ENCODE assay signal across 18 cellular contexts in genomic region chr6:30625511-30625910, GRCh38. TPM values are rescaled to one million over a fixed set of nuclear protein-coding genes. Genes with fewer than 3 reads are reported as not detected.
DNase-seq lines count a peak whose midpoint lies in the region; ATAC-seq and TF ChIP-seq lines count a peak whose summit lies in the region.
"Had no signal": no experiment of that assay in that cellular context is flagged by ENCODE, and none has a peak within 500 bp of the region (broad histone marks: within the 10 kb centered on the region; RNA-seq: fewer than 3 reads in every experiment).

No MANE protein-coding gene starts in this region.

- peaks cover 6% of the 10 kb centered on the region; the same call in 1 of the 2 replicates for H3K79me2 ChIP-seq in MM.1S (ENCODE audit: low read length)

- H3K36me3 ChIP-seq in neutrophil (no peaks in the 10 kb centered on the region), MM.1S (replicated peaks; ENCODE audit: insufficient read depth, low read length) (no peaks in the 10 kb centered on the region; the same call in 1 of the 2 replicates)

- H3K36me3 Mint-ChIP-seq in CD4-positive, alpha-beta T cell (ENCODE audit: low read depth) = peaks cover 69% of the 10 kb centered on the region
- H3K36me3 Mint-ChIP-seq in Calu3 (ENCODE audit: insufficient read depth, unreplicated experiment) (peaks cover 93% of the 10 kb centered on the region), endothelial cell (ENCODE audit: low read depth, unreplicated experiment) (peaks cover 16% of the 10 kb centered on the region)

- ATAC-seq in CD4-positive, alpha-beta T cell (ENCODE audit: poor library complexity) = no peak
- ATAC-seq: esophagus mucosa had no signal

- intact Hi-C loops in CD4-positive, alpha-beta T cell (cut with DNase I, micrococcal nuclease) = loop anchor here in 1 of 2 experiments (5.0 kb wide), 2 partner anchors 47 to 282 kb away; partner anchors contain the start of genes DHX16 and GTF2H4
- intact Hi-C loops in Calu3 (cut with micrococcal nuclease; ENCODE audit: unreplicated experiment) = no loop called here

- H3K4me3 ChIP-seq in neutrophil (ENCODE audit: low read depth in 1 of 2, low read length in 1 of 2) = no peak overlapping the region
- H3K4me3 ChIP-seq in MM.1S (ENCODE audit: low read length) = no peak overlapping the region
- H3K4me3 ChIP-seq: suprapubic skin had no signal

- H3K9me2 ChIP-seq in MM.1S (replicated peaks; ENCODE audit: insufficient read depth, low read length) = no peaks in the 10 kb centered on the region

- no peaks in the 10 kb centered on the region for H3K27me3 ChIP-seq in CD4-positive, alpha-beta T cell (ENCODE audit: control insufficient read depth, insufficient read depth, low read length)
- no peaks in the 10 kb centered on the region for H3K27me3 ChIP-seq in neutrophil
- no peaks in the 10 kb centered on the region for H3K27me3 ChIP-seq in MM.1S (replicated peaks; ENCODE audit: insufficient read depth, low read length)
- H3K27me3 ChIP-seq: suprapubic skin had no signal

- no peaks in the 10 kb centered on the region for H4K20me1 ChIP-seq in MM.1S (ENCODE audit: insufficient read depth, low read length)

- peak overlapping the region; percentile 38 for H3K4me3 Mint-ChIP-seq in CD4-positive, alpha-beta T cell
- H3K4me3 Mint-ChIP-seq in Calu3 (ENCODE audit: low read depth, unreplicated experiment) (peak overlapping the region; percentile 87), endothelial cell (ENCODE audit: unreplicated experiment) (no peak overlapping the region)

- H3K9me3 ChIP-seq in CD4-positive, alpha-beta T cell (ENCODE audit: control insufficient read depth, low read length) = no peaks in the 10 kb centered on the region
- no peaks in the 10 kb centered on the region for H3K9me3 ChIP-seq in neutrophil
- H3K9me3 ChIP-seq in MM.1S (replicated peaks; ENCODE audit: insufficient read depth, low read length) = no peaks in the 10 kb centered on the region
- H3K9me3 ChIP-seq: suprapubic skin had no signal

- BruUV-seq in Calu3 (replicated peaks; lab: Mats Ljungman, UMichigan) = no TSS peak

- no peak overlapping the region for H3K9ac ChIP-seq in MM.1S (ENCODE audit: low read length)

- H3K4me2 ChIP-seq in MM.1S (ENCODE audit: low read depth, low read length) = no peak overlapping the region

- H3K4me1 Mint-ChIP-seq in CD4-positive, alpha-beta T cell (ENCODE audit: low read depth) = peaks cover 20% of the 10 kb centered on the region
- H3K4me1 Mint-ChIP-seq in Calu3 (ENCODE audit: low read depth, unreplicated experiment) = peaks cover 32% of the 10 kb centered on the region
- H3K4me1 Mint-ChIP-seq in endothelial cell (ENCODE audit: unreplicated experiment) = peaks cover 27% of the 10 kb centered on the region

- no peaks in the 10 kb centered on the region for H3K9me3 Mint-ChIP-seq in CD4-positive, alpha-beta T cell
- no peaks in the 10 kb centered on the region for H3K9me3 Mint-ChIP-seq in Calu3 (ENCODE audit: low read depth, unreplicated experiment)
- H3K9me3 Mint-ChIP-seq in endothelial cell (ENCODE audit: unreplicated experiment) = no peaks in the 10 kb centered on the region
- H3K9me3 Mint-ChIP-seq: IgD-negative memory B cell had no signal

- DNase-seq in CD4-positive, alpha-beta T cell = no peak
- DNase-seq in Calu3 = no peak
- DNase-seq in endothelial cell (ENCODE audit: low spot score) = no peak
- DNase-seq in NCI-H510A treated with DMSO at 0.1 percent for 48 hours (lab: John Stamatoyannopoulos, UW) = no peak
- no peak for DNase-seq in MM.1S
- no peak for DNase-seq in SIG-M5 treated with dmso at 0.1 percent for 504 hours (lab: John Stamatoyannopoulos, UW; ENCODE audit: unreplicated experiment)
- DNase-seq: activated CD4-positive, CD25-positive, alpha-beta regulatory T cell treated with anti-CD3 and anti-CD28 coated beads, Interleukin-2, amount 50 U/mL, for 72 hours; activated CD8-positive, alpha-beta memory T cell treated with anti-CD3 and anti-CD28 coated beads, Interleukin-2, amount 50 U/mL, for 48 hours; DMS 273 treated with DMSO at 0.1 percent for 48 hours; left ventricle myocardium superior; NCI-H2029 treated with DMSO at 0.1 percent for 48 hours; NCI-H510A; stimulated activated CD4-positive, alpha-beta T cell treated with anti-CD3 and anti-CD28 coated beads, Interleukin-4, amount 100 ng/mL, for 24 hours had no signal

- POLR2A ChIA-PET in CD4-positive, alpha-beta T cell (lab: Charles Lee) = interaction anchor here (1.7 to 2.0 kb wide), 2 partner anchors 8 to 11 kb away, joined by 13 to 15 read pairs; partner anchors contain the start of genes MRPS18B and PPP1R10

- no peaks in the 10 kb centered on the region for H3K27me3 Mint-ChIP-seq in CD4-positive, alpha-beta T cell
- no peaks in the 10 kb centered on the region for H3K27me3 Mint-ChIP-seq in Calu3 (ENCODE audit: unreplicated experiment)
- H3K27me3 Mint-ChIP-seq in endothelial cell (ENCODE audit: unreplicated experiment) = peaks cover 8% of the 10 kb centered on the region
- H3K27me3 Mint-ChIP-seq: B cell, IgD-negative memory B cell had no signal

- peaks cover 20 to 36% of the 10 kb centered on the region in 2 experiments for H3K4me1 ChIP-seq in neutrophil (ENCODE audit: control insufficient read depth in 1 of 2, insufficient read depth in 1 of 2, low read depth in 1 of 2, low read length in 1 of 2)
- peaks cover 12% of the 10 kb centered on the region; the same call in 1 of the 2 replicates for H3K4me1 ChIP-seq in MM.1S (ENCODE audit: low read length)

- H3K27ac ChIP-seq in CD4-positive, alpha-beta T cell (ENCODE audit: low read depth, low read length) = no peak overlapping the region
- peak overlapping the region; percentile 88 for H3K27ac ChIP-seq in neutrophil
- H3K27ac ChIP-seq in MM.1S (ENCODE audit: low read length) = no peak overlapping the region; the same call in 1 of the 2 replicates

- H3F3A ChIP-seq in MM.1S (ENCODE audit: insufficient read depth, low read length) = peaks cover 21% of the 10 kb centered on the region; the same call in 1 of the 2 replicates

- TF ChIP-seq CTCF in CD4-positive, alpha-beta T cell (IDR thresholded peaks at IDR 0.05) = no peak
- TF ChIP-seq CTCF in Calu3 (IDR thresholded peaks at IDR 0.05; ENCODE audit: unreplicated experiment) (no peak), endothelial cell (IDR thresholded peaks at IDR 0.05; ENCODE audit: unreplicated experiment) (no peak), neutrophil (IDR thresholded peaks at IDR 0.05) (no peak), MM.1S (IDR thresholded peaks at IDR 0.05; ENCODE audit: low read length) (no peak)

- CTCF ChIA-PET in CD4-positive, alpha-beta T cell (lab: Charles Lee) = interaction anchor here (0.9 to 4.8 kb wide), 9 partner anchors 7 to 105 kb away, joined by 3 to 28 read pairs (median 4); partner anchors contain the start of gene C6orf136
- CTCF ChIA-PET in Calu3 (lab: Charles Lee) = interaction anchor here (0.5 to 1.4 kb wide), 2 partner anchors 28 to 105 kb away, joined by 5 to 6 read pairs; no protein-coding TSS in a partner anchor

- no peak overlapping the region for H2AFZ ChIP-seq in MM.1S (ENCODE audit: low read length)

- peak overlapping the region; percentile 93 for H3K27ac Mint-ChIP-seq in CD4-positive, alpha-beta T cell
- H3K27ac Mint-ChIP-seq in Calu3 (ENCODE audit: unreplicated experiment) (peak overlapping the region; percentile 97), endothelial cell (ENCODE audit: unreplicated experiment) (peak overlapping the region; percentile 10)

RNA-seq across cellular contexts. Expression of gene ATAT1, which starts 1.2 kb away (rescaled TPM):
- 1 to 10 TPM; 4.1 to 5.2 TPM for total RNA-seq in CD4-positive, alpha-beta T cell
- total RNA-seq in Calu3 (2022) (23.0 and 30.0 TPM in 2 replicates), endothelial cell (ENCODE audit: unreplicated experiment) (30.3 TPM)

RNA-seq across cellular contexts. Expression of gene MRPS18B, which starts 7.9 kb away (rescaled TPM):
- 10 to 100 TPM; 15.3 to 15.5 TPM for total RNA-seq in CD4-positive, alpha-beta T cell
- total RNA-seq in Calu3 (2022) (103 and 107 TPM in 2 replicates), endothelial cell (ENCODE audit: unreplicated experiment) (39.8 TPM)

RNA-seq across cellular contexts. Expression of gene PPP1R10, which starts 8.5 kb away (rescaled TPM):
- total RNA-seq in CD4-positive, alpha-beta T cell = 10 to 100 TPM; 92.2 to 95.3 TPM
- total RNA-seq in Calu3 (2022) = 119 and 134 TPM in 2 replicates
- total RNA-seq in endothelial cell (ENCODE audit: unreplicated experiment) = 75.8 TPM

RNA-seq across cellular contexts. Expression of gene C6orf136, which starts 21.4 kb away (rescaled TPM):
- 10 to 100 TPM; 20.3 to 21.7 TPM for total RNA-seq in CD4-positive, alpha-beta T cell
- total RNA-seq in Calu3 (2022) = 25.3 and 32.4 TPM in 2 replicates
- 15.1 TPM for total RNA-seq in endothelial cell (ENCODE audit: unreplicated experiment)

RNA-seq across cellular contexts. Expression of gene DHX16, which starts 47.3 kb away (rescaled TPM):
- 10 to 100 TPM; 15.9 to 16.1 TPM for total RNA-seq in CD4-positive, alpha-beta T cell
- 51.6 and 55.6 TPM in 2 replicates for total RNA-seq in Calu3 (2022)
- 38.5 TPM for total RNA-seq in endothelial cell (ENCODE audit: unreplicated experiment)

Comparison
In these comparisons a context has a peak if more than half of its experiments do, and no peak if none do; other contexts are left out.
1. H3K27ac Mint-ChIP-seq: peak in every context shown above with its lines; median percentile 97 in Calu3; 93 in CD4-positive, alpha-beta T cell; 10 in endothelial cell.